36 cellular contexts compared by ENCODE assay signal in genomic region chr2:101627284-101628049, GRCh38.
DNase-seq lines count a peak whose midpoint lies in the region; ATAC-seq and TF ChIP-seq lines count a peak whose summit lies in the region.
"Had no signal": no experiment of that assay in that cellular context is flagged by ENCODE, and none has a peak within 500 bp of the region (broad histone marks: within the 10 kb centered on the region; RNA-seq: fewer than 3 reads in every experiment).

No MANE protein-coding gene starts in this region.

- H2AFZ ChIP-seq in osteoblast (ENCODE audit: low read length): no peak overlapping the region

- H3K4me3 Mint-ChIP-seq in stimulated activated naive CD8-positive, alpha-beta T cell treated with anti-CD3 and anti-CD28 coated beads, Interleukin-15, Interleukin-2, amounts not matched to agents 100 ng/mL and 50 ng/mL, for 24 hours: no peak overlapping the region
- peak overlapping the region; percentile 51 for H3K4me3 Mint-ChIP-seq in dendritic cell treated with granulocyte-macrophage colony-stimulating factor and Interleukin-4, amounts not matched to agents 40 ng/mL and 50 ng/mL, for 4 days
- no peak overlapping the region for H3K4me3 Mint-ChIP-seq in MCF 10A (ENCODE audit: unreplicated experiment)
- H3K4me3 Mint-ChIP-seq: activated CD4-positive, alpha-beta T cell treated with anti-CD3 and anti-CD28 coated beads, Interleukin-2, amount 10 ng/mL, durations not matched to agents 24 days and 14 days; central memory CD8-positive, alpha-beta T cell; type B pancreatic cell had no signal

- no peaks in the 10 kb centered on the region for H3K79me2 ChIP-seq in osteoblast (ENCODE audit: insufficient read depth, low read length)

- CTCF ChIA-PET in MCF 10A (lab: Yijun Ruan, JAX): interaction anchor here (0.6 kb wide), 1 partner anchor 12 kb away, joined by 3 read pairs; no protein-coding TSS in a partner anchor

- H3K4me3 ChIP-seq in osteoblast (ENCODE audit: insufficient read depth, low read length): no peak overlapping the region
- H3K4me3 ChIP-seq: BLaER1 treated with 17β-estradiol and CSF1 and Interleukin-3, amounts not matched to agents 10 nM and 100 nM; body of pancreas; esophagus muscularis mucosa; heart right ventricle; left ventricle myocardium inferior; Peyer's patch; psoas muscle; sigmoid colon had no signal

- intact Hi-C loops in dendritic cell treated with granulocyte-macrophage colony-stimulating factor and Interleukin-4, amounts not matched to agents 40 ng/mL and 50 ng/mL, for 4 days (cut with micrococcal nuclease): loop anchor here (10.0 kb wide), 1 partner anchor 163 kb away; no protein-coding TSS in a partner anchor
- intact Hi-C loops in MCF 10A (cut with micrococcal nuclease): no loop called here

- H3K27me3 Mint-ChIP-seq in stimulated activated naive CD8-positive, alpha-beta T cell treated with anti-CD3 and anti-CD28 coated beads, Interleukin-15, Interleukin-2, amounts not matched to agents 100 ng/mL and 50 ng/mL, for 24 hours: no peaks in the 10 kb centered on the region
- H3K27me3 Mint-ChIP-seq in dendritic cell treated with granulocyte-macrophage colony-stimulating factor and Interleukin-4, amounts not matched to agents 40 ng/mL and 50 ng/mL, for 4 days: peaks cover 56% of the 10 kb centered on the region
- no peaks in the 10 kb centered on the region for H3K27me3 Mint-ChIP-seq in MCF 10A (ENCODE audit: insufficient read depth, unreplicated experiment)
- H3K27me3 Mint-ChIP-seq: activated CD4-positive, alpha-beta T cell treated with anti-CD3 and anti-CD28 coated beads, Interleukin-2, amount 10 ng/mL, durations not matched to agents 24 days and 14 days; central memory CD8-positive, alpha-beta T cell; type B pancreatic cell had no signal

- H3K27ac ChIP-seq in osteoblast (ENCODE audit: low read depth, low read length): no peak overlapping the region
- H3K27ac ChIP-seq: BLaER1 treated with 17β-estradiol and CSF1 and Interleukin-3, amounts not matched to agents 10 nM and 100 nM; body of pancreas; esophagus muscularis mucosa; heart right ventricle; left ventricle myocardium inferior; Peyer's patch; psoas muscle; sigmoid colon; WERI-Rb-1 had no signal

- no peak for TF ChIP-seq CTCF in osteoblast (IDR thresholded peaks at IDR 0.05; ENCODE audit: extremely low read depth, low read depth, low read length)
- TF ChIP-seq CTCF in MCF 10A (IDR thresholded peaks at IDR 0.05; ENCODE audit: unreplicated experiment): no peak

- H3K4me1 Mint-ChIP-seq in stimulated activated naive CD8-positive, alpha-beta T cell treated with anti-CD3 and anti-CD28 coated beads, Interleukin-15, Interleukin-2, amounts not matched to agents 100 ng/mL and 50 ng/mL, for 24 hours (ENCODE audit: low read depth): peaks cover 22% of the 10 kb centered on the region
- peaks cover 50% of the 10 kb centered on the region for H3K4me1 Mint-ChIP-seq in dendritic cell treated with granulocyte-macrophage colony-stimulating factor and Interleukin-4, amounts not matched to agents 40 ng/mL and 50 ng/mL, for 4 days (ENCODE audit: low read depth)
- peaks cover 15% of the 10 kb centered on the region for H3K4me1 Mint-ChIP-seq in MCF 10A (ENCODE audit: insufficient read depth, unreplicated experiment)

- no peaks in the 10 kb centered on the region for H4K20me1 ChIP-seq in osteoblast (ENCODE audit: insufficient read depth, low read length)
- H4K20me1 ChIP-seq: BLaER1 treated with 17β-estradiol and CSF1 and Interleukin-3, amounts not matched to agents 10 nM and 100 nM had no signal

- H3K4me1 ChIP-seq in osteoblast (ENCODE audit: insufficient read depth, low read length): no peaks in the 10 kb centered on the region
- H3K4me1 ChIP-seq: body of pancreas, esophagus muscularis mucosa, left ventricle myocardium inferior, psoas muscle, sigmoid colon had no signal

- no peaks in the 10 kb centered on the region for H3K27me3 ChIP-seq in osteoblast (ENCODE audit: insufficient read depth, low read length)
- H3K27me3 ChIP-seq: BLaER1 treated with 17β-estradiol and CSF1 and Interleukin-3, amounts not matched to agents 10 nM and 100 nM; body of pancreas; esophagus muscularis mucosa; Peyer's patch; sigmoid colon had no signal

- no peak for ATAC-seq in stimulated activated naive CD8-positive, alpha-beta T cell treated with anti-CD3 and anti-CD28 coated beads, Interleukin-15, Interleukin-2, amounts not matched to agents 100 U/mL and 50 U/mL, for 24 hours
- ATAC-seq: body of pancreas, HCT116, psoas muscle had no signal

- DNase-seq in stimulated activated naive CD8-positive, alpha-beta T cell treated with anti-CD3 and anti-CD28 coated beads, Interleukin-15, Interleukin-2, amounts not matched to agents 100 U/mL and 50 U/mL, for 24 hours: no peak
- DNase-seq in MV-4-11 (lab: John Stamatoyannopoulos, UW) (peak; percentile 80), NAMALWA (ENCODE audit: low spot score) (no peak), osteoblast (ENCODE audit: insufficient read length, low spot score, missing footprints) (no peak), MCF 10A (ENCODE audit: unreplicated experiment) (no peak)
- DNase-seq: activated CD4-positive, alpha-beta T cell treated with anti-CD3 and anti-CD28 coated beads, Interleukin-2, amount 10 ng/mL, durations not matched to agents 24 days and 14 days; activated effector memory CD4-positive, alpha-beta T cell treated with anti-CD3 and anti-CD28 coated beads, Interleukin-2, amount 50 U/mL, for 16 hours; activated T-cell treated with anti-CD3 and anti-CD28 coated beads, Interleukin-2, amount 50 U/mL, for 1 hour; body of pancreas; Caco-2; dermis blood vessel endothelial cell; foreskin fibroblast; heart right ventricle; Kasumi-1; left ventricle myocardium inferior; NCI-H1092 treated with DMSO at 0.1 percent for 48 hours; NCI-H1930; NCI-H524 treated with DMSO at 0.1 percent for 48 hours; NK-92 treated with Interleukin-12 subunit alpha and Interleukin-12 subunit beta, amount 100 ng/mL, for 24 hours; nucleus accumbens; Peyer's patch; psoas muscle; SHP77; sigmoid colon; stimulated activated CD4-positive, alpha-beta T cell treated with anti-CD3 and anti-CD28 coated beads, Interleukin-12 subunit alpha, Interleukin-12 subunit beta, amount 100 ng/mL, for 4 hours; stimulated activated CD4-positive, alpha-beta T cell treated with anti-CD3 and anti-CD28 coated beads, Interleukin-4, amount 100 ng/mL, for 1 hour; SW 1271; T1000; WERI-Rb-1 had no signal

- no peaks in the 10 kb centered on the region for H3K9me3 ChIP-seq in osteoblast (ENCODE audit: low read depth, low read length)
- H3K9me3 ChIP-seq: body of pancreas, Caco-2, esophagus muscularis mucosa, heart right ventricle, left ventricle myocardium inferior, Peyer's patch, psoas muscle, sigmoid colon had no signal

- no TSS peak for BruUV-seq in MCF 10A (replicated peaks; lab: Mats Ljungman, UMichigan)

- POLR2A ChIA-PET in MCF 10A (lab: Yijun Ruan, JAX): no interaction called here

- H3K36me3 ChIP-seq in osteoblast (ENCODE audit: insufficient read depth, low read length): no peaks in the 10 kb centered on the region
- H3K36me3 ChIP-seq: BLaER1 treated with 17β-estradiol and CSF1 and Interleukin-3, amounts not matched to agents 10 nM and 100 nM; esophagus muscularis mucosa; heart right ventricle; left ventricle myocardium inferior; Peyer's patch; sigmoid colon; WERI-Rb-1 had no signal

- no peak overlapping the region for H3K4me2 ChIP-seq in osteoblast (ENCODE audit: insufficient read depth, low read length)
- H3K4me2 ChIP-seq: BLaER1 treated with 17β-estradiol and CSF1 and Interleukin-3, amounts not matched to agents 10 nM and 100 nM had no signal

- H3K9me3 Mint-ChIP-seq in stimulated activated naive CD8-positive, alpha-beta T cell treated with anti-CD3 and anti-CD28 coated beads, Interleukin-15, Interleukin-2, amounts not matched to agents 100 ng/mL and 50 ng/mL, for 24 hours: no peaks in the 10 kb centered on the region
- no peaks in the 10 kb centered on the region for H3K9me3 Mint-ChIP-seq in dendritic cell treated with granulocyte-macrophage colony-stimulating factor and Interleukin-4, amounts not matched to agents 40 ng/mL and 50 ng/mL, for 4 days
- no peaks in the 10 kb centered on the region for H3K9me3 Mint-ChIP-seq in MCF 10A (ENCODE audit: unreplicated experiment)
- H3K9me3 Mint-ChIP-seq: central memory CD8-positive, alpha-beta T cell had no signal

- peak overlapping the region; percentile 24 for H3K27ac Mint-ChIP-seq in stimulated activated naive CD8-positive, alpha-beta T cell treated with anti-CD3 and anti-CD28 coated beads, Interleukin-15, Interleukin-2, amounts not matched to agents 100 ng/mL and 50 ng/mL, for 24 hours
- H3K27ac Mint-ChIP-seq in dendritic cell treated with granulocyte-macrophage colony-stimulating factor and Interleukin-4, amounts not matched to agents 40 ng/mL and 50 ng/mL, for 4 days: peak overlapping the region; percentile 68
- no peak overlapping the region for H3K27ac Mint-ChIP-seq in MCF 10A (ENCODE audit: low read depth, unreplicated experiment)
- H3K27ac Mint-ChIP-seq: activated CD4-positive, alpha-beta T cell treated with anti-CD3 and anti-CD28 coated beads, Interleukin-2, amount 10 ng/mL, durations not matched to agents 24 days and 14 days; type B pancreatic cell had no signal

- no peaks in the 10 kb centered on the region for H3K36me3 Mint-ChIP-seq in stimulated activated naive CD8-positive, alpha-beta T cell treated with anti-CD3 and anti-CD28 coated beads, Interleukin-15, Interleukin-2, amounts not matched to agents 100 ng/mL and 50 ng/mL, for 24 hours (ENCODE audit: low read depth)
- H3K36me3 Mint-ChIP-seq in dendritic cell treated with granulocyte-macrophage colony-stimulating factor and Interleukin-4, amounts not matched to agents 40 ng/mL and 50 ng/mL, for 4 days (ENCODE audit: low read depth): no peaks in the 10 kb centered on the region
- H3K36me3 Mint-ChIP-seq in MCF 10A (ENCODE audit: insufficient read depth, unreplicated experiment): peaks cover 12% of the 10 kb centered on the region
- H3K36me3 Mint-ChIP-seq: type B pancreatic cell had no signal
